ENCODE assay signal across 27 cellular contexts in genomic region chr19:2592824-2593223, GRCh38.
"Had no signal": no experiment of that assay in that cellular context is flagged by ENCODE, and none has a peak within 500 bp of the region (broad histone marks: within the 10 kb centered on the region; RNA-seq: fewer than 3 reads in every experiment).

No MANE protein-coding gene starts in this region.

- H3K4me1 ChIP-seq: prostate gland had no signal

- H3K36me3 ChIP-seq: brain microvascular endothelial cell, gastroesophageal sphincter, left ventricle myocardium inferior, neutrophil, ovary, prostate gland, upper lobe of left lung, vagina, WERI-Rb-1 had no signal

- H3K4me2 ChIP-seq: hepatocyte, smooth muscle cell had no signal

- H3K4me3 ChIP-seq: gastroesophageal sphincter, hepatocyte, left ventricle myocardium inferior, ovary, prostate gland, smooth muscle cell, upper lobe of left lung, vagina had no signal

- H3K27ac ChIP-seq: brain microvascular endothelial cell, gastroesophageal sphincter, left ventricle myocardium inferior, neutrophil, ovary, prostate gland, upper lobe of left lung, vagina, WERI-Rb-1 had no signal

- H3K9me3 Mint-ChIP-seq: activated CD4-positive, alpha-beta memory T cell treated with anti-CD3 and anti-CD28 coated beads, Interleukin-2, amount 10 ng/mL, durations not matched to agents 7 days and 5 days; activated T-cell treated with anti-CD3 and anti-CD28 coated beads, Interleukin-2, amount 50 U/mL, for 24 hours; nephron had no signal

- H3K27me3 ChIP-seq: brain microvascular endothelial cell, gastroesophageal sphincter, hepatocyte, neutrophil, ovary, upper lobe of left lung, vagina had no signal

- H3K4me1 Mint-ChIP-seq: activated CD4-positive, alpha-beta memory T cell treated with anti-CD3 and anti-CD28 coated beads, Interleukin-2, amount 10 ng/mL, durations not matched to agents 7 days and 5 days had no signal

- H3K79me2 ChIP-seq: hepatocyte had no signal

- DNase-seq: activated CD4-positive, alpha-beta memory T cell treated with anti-CD3 and anti-CD28 coated beads, Interleukin-2, amount 10 ng/mL, durations not matched to agents 7 days and 5 days; activated CD4-positive, alpha-beta T cell treated with anti-CD3 and anti-CD28 coated beads, Interleukin-2, amount 10 ng/mL, durations not matched to agents 7 days and 5 days; activated CD4-positive, CD25-positive, alpha-beta regulatory T cell treated with anti-CD3 and anti-CD28 coated beads, Interleukin-2, amount 50 U/mL, for 72 hours; activated CD8-positive, alpha-beta memory T cell treated with anti-CD3 and anti-CD28 coated beads, Interleukin-2, amount 50 U/mL, for 48 hours; activated gamma-delta T cell treated with Interleukin-2 at 50 U/mL for 16 hours; activated naive CD4-positive, alpha-beta T cell treated with anti-CD3 and anti-CD28 coated beads, Interleukin-2, amount 50 U/mL, for 16 hours; activated T-cell treated with anti-CD3 and anti-CD28 coated beads, Interleukin-2, amount 50 U/mL, for 24 hours; amniotic stem cell; brain microvascular endothelial cell; cortex of kidney; islet precursor cell; left ventricle myocardium inferior; retina; stimulated activated CD4-positive, alpha-beta T cell treated with anti-CD3 and anti-CD28 coated beads, Interleukin-15, amount 100 ng/mL, for 24 hours; stimulated activated CD4-positive, alpha-beta T cell treated with anti-CD3 and anti-CD28 coated beads, Interleukin-2, amount 100 ng/mL, for 24 hours; stimulated activated naive CD4-positive, alpha-beta T cell treated with Interleukin-2 at 50 U/mL for 16 hours; T-helper 9 cell; WERI-Rb-1 had no signal

- ATAC-seq: gastroesophageal sphincter had no signal

- H3K9me3 ChIP-seq: gastroesophageal sphincter, neutrophil, ovary, prostate gland, upper lobe of left lung, vagina had no signal

- H3K27ac Mint-ChIP-seq: activated CD4-positive, alpha-beta memory T cell treated with anti-CD3 and anti-CD28 coated beads, Interleukin-2, amount 10 ng/mL, durations not matched to agents 7 days and 5 days; activated CD4-positive, alpha-beta T cell treated with anti-CD3 and anti-CD28 coated beads, Interleukin-2, amount 10 ng/mL, durations not matched to agents 7 days and 5 days; activated T-cell treated with anti-CD3 and anti-CD28 coated beads, Interleukin-2, amount 50 U/mL, for 24 hours; nephron had no signal

- H3K4me3 Mint-ChIP-seq: activated CD4-positive, alpha-beta memory T cell treated with anti-CD3 and anti-CD28 coated beads, Interleukin-2, amount 10 ng/mL, durations not matched to agents 7 days and 5 days; activated CD4-positive, alpha-beta T cell treated with anti-CD3 and anti-CD28 coated beads, Interleukin-2, amount 10 ng/mL, durations not matched to agents 7 days and 5 days; activated T-cell treated with anti-CD3 and anti-CD28 coated beads, Interleukin-2, amount 50 U/mL, for 24 hours; nephron had no signal
